ENCODE assay signal across 24 cellular contexts in the genomic region with DNA sequence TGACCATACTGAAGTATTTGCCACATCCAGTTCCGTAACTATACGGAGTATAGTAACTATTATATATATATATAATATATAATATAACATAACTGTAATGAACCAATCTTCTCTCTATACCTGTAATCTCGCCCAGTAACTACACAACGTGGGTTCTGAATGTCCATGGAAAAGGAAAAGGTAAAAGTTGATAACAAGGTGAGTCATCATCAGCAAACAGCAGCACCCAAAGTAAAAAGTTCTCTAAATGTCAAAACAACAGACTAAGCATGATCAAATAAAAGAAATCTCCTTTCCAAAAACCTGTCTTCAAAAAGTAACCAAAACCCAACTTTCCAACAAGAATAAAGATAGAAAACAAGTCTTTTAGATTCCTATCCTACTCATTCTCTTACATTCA.
"Had no signal": no experiment of that assay in that cellular context is flagged by ENCODE, and none has a peak within 500 bp of the region (broad histone marks: within the 10 kb centered on the region; RNA-seq: fewer than 3 reads in every experiment).

No MANE protein-coding gene starts in this region.

- H3K27me3 ChIP-seq: ovary, sigmoid colon, spleen, suprapubic skin, tibial artery, upper lobe of right lung had no signal

- ATAC-seq: left colon; naive thymus-derived CD4-positive, alpha-beta T cell; natural killer cell treated with Interleukin-12 subunit alpha and Interleukin-12 subunit beta and Interleukin-15 and Interleukin-18, amount 100 ng/mL, for 72 hours; right cardiac atrium; stimulated activated effector memory CD8-positive, alpha-beta T cell treated with anti-CD3 and anti-CD28 coated beads, Interleukin-12 subunit alpha, Interleukin-12 subunit beta, amount 100 ng/mL, for 72 hours; upper lobe of right lung had no signal

- H3K27ac ChIP-seq: left ventricle myocardium inferior, ovary, prostate gland, sigmoid colon, spleen, suprapubic skin, thoracic aorta, tibial artery, upper lobe of right lung had no signal

- DNase-seq: hypothalamus; immature natural killer cell; kidney; left colon; left ventricle myocardium inferior; mesendoderm; naive thymus-derived CD4-positive, alpha-beta T cell; ovary; retina; right cardiac atrium; sigmoid colon; small intestine; spleen; stimulated activated CD4-positive, alpha-beta T cell treated with anti-CD3 and anti-CD28 coated beads, Interleukin-4, amount 100 ng/mL, for 24 hours; stimulated activated naive CD4-positive, alpha-beta T cell; tibial artery; trophoblast cell; upper lobe of right lung had no signal

- H3K9me3 ChIP-seq: left ventricle myocardium inferior, ovary, prostate gland, sigmoid colon, spleen, suprapubic skin, thoracic aorta, tibial artery, upper lobe of right lung had no signal

- H3K4me3 ChIP-seq: left ventricle myocardium inferior, lung, ovary, prostate gland, sigmoid colon, spleen, suprapubic skin, thoracic aorta, tibial artery, upper lobe of right lung had no signal

- H3K36me3 ChIP-seq: left ventricle myocardium inferior, ovary, prostate gland, sigmoid colon, spleen, suprapubic skin, thoracic aorta, tibial artery, upper lobe of right lung had no signal

- H3K4me1 ChIP-seq: left ventricle myocardium inferior, prostate gland, sigmoid colon, spleen, suprapubic skin, tibial artery, upper lobe of right lung had no signal
